1 cellular context compared by ENCODE assay signal in genomic region chr15:78928176-78928575, GRCh38.
TF ChIP-seq lines count a peak whose summit lies in the region.

No MANE protein-coding gene starts in this region.

TF ChIP-seq in neural cell, 6 proteins besides CTCF, POLR2A, EP300 and RAD21:
- peak; percentile 6 for TF ChIP-seq POLR2AphosphoS5 (IDR thresholded peaks at IDR 0.05)
TF ChIP-seq in neural cell: peak in this region for 1; not testable (repeated sequence) for 5.
